In genomic region chr3:167735233-167736107, GRCh38 we compare ENCODE assay signal across 8 cellular contexts. TPM values are rescaled to one million over a fixed set of nuclear protein-coding genes. Genes with fewer than 3 reads are reported as not detected.
DNase-seq lines count a peak whose midpoint lies in the region; ATAC-seq and TF ChIP-seq lines count a peak whose summit lies in the region.

Gene SERPINI1 (plus strand): TSS chr3:167735721. CDS start chr3:167789129, 53,408 bp downstream.

- H3K4me3 ChIP-seq in GM12875 (ENCODE audit: low read depth, low read length) (peak within 1 kb of the TSS; percentile 83), left ventricle myocardium inferior (peak within 1 kb of the TSS; percentile 96)

- H3K27me3 ChIP-seq in left ventricle myocardium inferior (ENCODE audit: low read depth) = no peaks in the 10 kb centered on the region

- peak within 1 kb of the TSS; percentile 96 for H3K27ac ChIP-seq in left ventricle myocardium inferior (replicated peaks)

- no peaks in the 10 kb centered on the region for H3K36me3 ChIP-seq in left ventricle myocardium inferior

- DNase-seq in NCI-H1092 treated with DMSO at 0.1 percent for 48 hours (lab: John Stamatoyannopoulos, UW) (peak; percentile 94), SKM-1 (lab: John Stamatoyannopoulos, UW; ENCODE audit: unreplicated experiment) (peak; percentile 87), amniotic epithelial cell (ENCODE audit: low read depth) (peak; percentile 89), left ventricle myocardium inferior (peak; percentile 87), progenitor cell of endocrine pancreas (ENCODE audit: low spot score, unreplicated experiment) (peak; percentile 71), ureter (ENCODE audit: low spot score) (peak; percentile 92)

- TF ChIP-seq CTCF in GM12875 (IDR thresholded peaks at IDR 0.05; ENCODE audit: borderline replicate concordance, insufficient read depth, low read depth, low read length) = no peak
- no peak for TF ChIP-seq CTCF in left ventricle myocardium inferior (IDR thresholded peaks at IDR 0.05; ENCODE audit: borderline replicate concordance)
- TF ChIP-seq CTCF in progenitor cell of endocrine pancreas (IDR thresholded peaks at IDR 0.05; ENCODE audit: unreplicated experiment) = no peak

- no peaks in the 10 kb centered on the region for H3K36me3 Mint-ChIP-seq in progenitor cell of endocrine pancreas (ENCODE audit: insufficient read depth)

- H3K27ac Mint-ChIP-seq in progenitor cell of endocrine pancreas = peak within 1 kb of the TSS; percentile 34

- no peaks in the 10 kb centered on the region for H3K27me3 Mint-ChIP-seq in progenitor cell of endocrine pancreas

- peak; percentile 65 for ATAC-seq in HG02642 (IDR thresholded peaks at IDR 0.05; ENCODE audit: poor library complexity, unreplicated experiment)

- no peak within 1 kb of the TSS for H3K4me3 Mint-ChIP-seq in progenitor cell of endocrine pancreas (ENCODE audit: low read depth)

- H3K9me3 ChIP-seq in left ventricle myocardium inferior (replicated peaks) = no peaks in the 10 kb centered on the region

- peaks cover 63% of the 10 kb centered on the region for H3K4me1 ChIP-seq in left ventricle myocardium inferior

- H3K9me3 Mint-ChIP-seq in progenitor cell of endocrine pancreas (ENCODE audit: low read depth) = no peaks in the 10 kb centered on the region

- H3K4me1 Mint-ChIP-seq in progenitor cell of endocrine pancreas (ENCODE audit: low read depth) = peaks cover 27% of the 10 kb centered on the region

- intact Hi-C loops in left ventricle myocardium inferior (cut with micrococcal nuclease) = no loop called here

RNA-seq across cellular contexts. Expression of gene SERPINI1, which starts in this region (rescaled TPM):
- total RNA-seq in left ventricle myocardium inferior (10.6 TPM), progenitor cell of endocrine pancreas (10.7 and 11.7 TPM in 2 replicates), ureter (2.8 TPM)

Comparison
In these comparisons a context has a peak if more than half of its experiments do, and no peak if none do; other contexts are left out.
1. Peak in every context shown above with its lines: DNase-seq, ATAC-seq, H3K4me3 ChIP-seq and H3K27ac ChIP-seq.